ENCODE assay signal across 19 cellular contexts in genomic region chr12:131494141-131494733, GRCh38.
DNase-seq lines count a peak whose midpoint lies in the region; ATAC-seq and TF ChIP-seq lines count a peak whose summit lies in the region.
"Had no signal": no experiment of that assay in that cellular context is flagged by ENCODE, and none has a peak within 500 bp of the region (broad histone marks: within the 10 kb centered on the region; RNA-seq: fewer than 3 reads in every experiment).

No MANE protein-coding gene starts in this region.

- H3K36me3 Mint-ChIP-seq in activated CD8-positive, alpha-beta memory T cell treated with anti-CD3 and anti-CD28 coated beads, Interleukin-2, amount 10 ng/mL, durations not matched to agents 7 days and 5 days: no peaks in the 10 kb centered on the region
- H3K36me3 Mint-ChIP-seq in H9 (ENCODE audit: insufficient read depth in 1 of 3, low read depth in 3 of 3) (no peaks in the 10 kb centered on the region), osteocyte (ENCODE audit: unreplicated experiment) (no peaks in the 10 kb centered on the region)
- H3K36me3 Mint-ChIP-seq: CD14-positive monocyte; CD8-positive, alpha-beta T cell had no signal

- CTCF ChIA-PET in activated CD8-positive, alpha-beta memory T cell treated with anti-CD3 and anti-CD28 coated beads, Interleukin-2, amount 10 ng/mL, durations not matched to agents 7 days and 5 days (lab: Charles Lee): no interaction called here

- no peak for ATAC-seq in activated CD8-positive, alpha-beta memory T cell treated with anti-CD3 and anti-CD28 coated beads, Interleukin-2, amount 10 ng/mL, durations not matched to agents 7 days and 5 days
- no peak for ATAC-seq in left lobe of liver
- ATAC-seq in omental fat pad (ENCODE audit: low FRiP score): no peak
- no peak for ATAC-seq in lower lobe of right lung
- ATAC-seq: CD8-positive, alpha-beta T cell; HepG2 had no signal

- no peak overlapping the region for H3T11ph ChIP-seq in H9 (ENCODE audit: low read length)

- H3K36me3 ChIP-seq in thyroid gland: no peaks in the 10 kb centered on the region
- no peaks in the 10 kb centered on the region for H3K36me3 ChIP-seq in lower lobe of right lung

- TF ChIP-seq CTCF in H9 (conservative IDR thresholded peaks at IDR 0.05) (no peak), osteocyte (IDR thresholded peaks at IDR 0.05) (no peak), omental fat pad (IDR thresholded peaks at IDR 0.05) (no peak), thyroid gland (IDR thresholded peaks at IDR 0.05) (no peak), lower lobe of right lung (IDR thresholded peaks at IDR 0.05) (no peak)

- H3K27me3 ChIP-seq in H9 (ENCODE audit: insufficient read depth, low read length) (no peaks in the 10 kb centered on the region; the same call in 1 of the 2 replicates), thyroid gland (no peaks in the 10 kb centered on the region), lower lobe of right lung (ENCODE audit: low read depth) (no peaks in the 10 kb centered on the region)

- no peak overlapping the region for H3K4ac ChIP-seq in H9 (ENCODE audit: low read depth, low read length)

- no peak overlapping the region for H3K4me2 ChIP-seq in H9 (ENCODE audit: insufficient read depth, insufficient read length, low read length)

- peaks cover 8% of the 10 kb centered on the region for H3K27me3 Mint-ChIP-seq in activated CD8-positive, alpha-beta memory T cell treated with anti-CD3 and anti-CD28 coated beads, Interleukin-2, amount 10 ng/mL, durations not matched to agents 7 days and 5 days
- H3K27me3 Mint-ChIP-seq in H9 (ENCODE audit: low read depth): peaks cover 18% of the 10 kb centered on the region
- H3K27me3 Mint-ChIP-seq in osteocyte (ENCODE audit: unreplicated experiment): no peaks in the 10 kb centered on the region

- WGBS in H9 (ENCODE audit: extremely low coverage, insufficient read length, low lambda C conversion rate): no CpG with 5 or more reads among the region's 35 CpGs
- 94% methylated on average over 32 of the region's 35 CpGs for WGBS in thyroid gland, 2 donors

- intact Hi-C loops in thyroid gland (cut with DNase I) (no loop called here), lower lobe of right lung (cut with DNase I) (no loop called here)

- H4K91ac ChIP-seq in H9 (ENCODE audit: insufficient read length, low read depth, low read length): no peak overlapping the region

- H3K9me3 ChIP-seq in H9 (ENCODE audit: control insufficient read depth, low read depth, low read length): no peaks in the 10 kb centered on the region
- H3K9me3 ChIP-seq in thyroid gland: no peaks in the 10 kb centered on the region
- no peaks in the 10 kb centered on the region for H3K9me3 ChIP-seq in lower lobe of right lung

- H2BK20ac ChIP-seq in H9 (ENCODE audit: low read depth, low read length, poor library complexity, severe bottlenecking): no peak overlapping the region

- TF ChIP-seq POLR2A in thyroid gland (IDR thresholded peaks at IDR 0.05): no peak

- H3K4me1 ChIP-seq in H9 (ENCODE audit: insufficient read depth, low read length) (no peaks in the 10 kb centered on the region), thyroid gland (no peaks in the 10 kb centered on the region), lower lobe of right lung (no peaks in the 10 kb centered on the region)

- no peak overlapping the region for H3K23ac ChIP-seq in H9 (ENCODE audit: insufficient read length, low read depth, low read length)

- H3K9ac ChIP-seq in H9 (ENCODE audit: extremely low read depth, insufficient read length, low read length): no peak overlapping the region

- H2BK12ac ChIP-seq in H9 (ENCODE audit: insufficient read length, low read depth, low read length): no peak overlapping the region

- H3K79me1 ChIP-seq in H9 (ENCODE audit: insufficient read depth, low read depth, low read length, poor library complexity, severe bottlenecking): no peaks in the 10 kb centered on the region

- no peak overlapping the region for H4K8ac ChIP-seq in H9 (replicated peaks; ENCODE audit: insufficient read length, low read depth, low read length)

- H3K27ac ChIP-seq in H9 (ENCODE audit: insufficient read length, low read depth, low read length) (no peak overlapping the region), thyroid gland (no peak overlapping the region), lower lobe of right lung (no peak overlapping the region)
- H3K27ac ChIP-seq: 22Rv1 had no signal

- no peaks in the 10 kb centered on the region for H3K79me2 ChIP-seq in H9 (ENCODE audit: insufficient read depth, low read length)

- no peaks in the 10 kb centered on the region for H3K23me2 ChIP-seq in H9 (ENCODE audit: insufficient read length, low read depth, low read length, poor library complexity, severe bottlenecking)

- no peak overlapping the region for H3K14ac ChIP-seq in H9 (ENCODE audit: insufficient read depth, low read length)

- H2BK15ac ChIP-seq in H9 (ENCODE audit: low read depth, low read length): no peak overlapping the region

- H3K4me3 ChIP-seq in thyroid gland (replicated peaks in 1 of 3): no peak overlapping the region
- no peak overlapping the region for H3K4me3 ChIP-seq in lower lobe of right lung

- H2BK120ac ChIP-seq in H9 (ENCODE audit: low read depth, low read length, poor library complexity, severe bottlenecking): no peak overlapping the region

- H4K5ac ChIP-seq in H9 (ENCODE audit: insufficient read length, low read depth, low read length): no peak overlapping the region

- no peak overlapping the region for H3K4me3 Mint-ChIP-seq in activated CD8-positive, alpha-beta memory T cell treated with anti-CD3 and anti-CD28 coated beads, Interleukin-2, amount 10 ng/mL, durations not matched to agents 7 days and 5 days
- no peak overlapping the region for H3K4me3 Mint-ChIP-seq in H9
- H3K4me3 Mint-ChIP-seq in osteocyte (ENCODE audit: unreplicated experiment): no peak overlapping the region
- H3K4me3 Mint-ChIP-seq: CD14-positive monocyte; CD8-positive, alpha-beta T cell; HFFc6 had no signal

- H2AFZ ChIP-seq in H9 (ENCODE audit: low read length): no peak overlapping the region

- DNase-seq in activated CD8-positive, alpha-beta memory T cell treated with anti-CD3 and anti-CD28 coated beads, Interleukin-2, amount 10 ng/mL, durations not matched to agents 7 days and 5 days: peak; percentile 28
- DNase-seq in activated CD8-positive, alpha-beta memory T cell treated with anti-CD3 and anti-CD28 coated beads for 24 hours: no peak
- DNase-seq in H9: peak; percentile 21
- peak; percentile 23 for DNase-seq in left lobe of liver (ENCODE audit: low spot score)
- DNase-seq in osteocyte (ENCODE audit: extremely low spot score, unreplicated experiment): peak; percentile 83
- no peak for DNase-seq in omental fat pad (ENCODE audit: low spot score)
- DNase-seq in thyroid gland: no peak
- no peak for DNase-seq in lower lobe of right lung
- DNase-seq: COR-L47, DMS153, DMS79 treated with DMSO at 0.1 percent for 48 hours, EL, GOT3, HCEC 1CT, HFFc6 had no signal

- H4K20me1 ChIP-seq in H9 (ENCODE audit: control insufficient read depth, insufficient read depth, insufficient read length): no peaks in the 10 kb centered on the region

- no peak overlapping the region for H3K56ac ChIP-seq in H9 (ENCODE audit: insufficient read length, low read depth, low read length)

- no peak overlapping the region for H3K18ac ChIP-seq in H9 (ENCODE audit: insufficient read length, low read depth, low read length)

- no peak overlapping the region for H2BK5ac ChIP-seq in H9 (ENCODE audit: insufficient read length, low read length)

- peaks cover 1% of the 10 kb centered on the region for H3K4me1 Mint-ChIP-seq in activated CD8-positive, alpha-beta memory T cell treated with anti-CD3 and anti-CD28 coated beads, Interleukin-2, amount 10 ng/mL, durations not matched to agents 7 days and 5 days
- no peaks in the 10 kb centered on the region for H3K4me1 Mint-ChIP-seq in H9
- H3K4me1 Mint-ChIP-seq in osteocyte (ENCODE audit: unreplicated experiment): no peaks in the 10 kb centered on the region
- H3K4me1 Mint-ChIP-seq: CD14-positive monocyte had no signal

- H2AK5ac ChIP-seq in H9 (ENCODE audit: insufficient read length, low read length): no peak overlapping the region

- no peak overlapping the region for H3K27ac Mint-ChIP-seq in activated CD8-positive, alpha-beta memory T cell treated with anti-CD3 and anti-CD28 coated beads, Interleukin-2, amount 10 ng/mL, durations not matched to agents 7 days and 5 days
- no peak overlapping the region for H3K27ac Mint-ChIP-seq in H9
- H3K27ac Mint-ChIP-seq in osteocyte (ENCODE audit: unreplicated experiment): no peak overlapping the region
- H3K27ac Mint-ChIP-seq: CD14-positive monocyte; CD8-positive, alpha-beta T cell; HFFc6 had no signal

- H3K9me3 Mint-ChIP-seq in activated CD8-positive, alpha-beta memory T cell treated with anti-CD3 and anti-CD28 coated beads, Interleukin-2, amount 10 ng/mL, durations not matched to agents 7 days and 5 days (ENCODE audit: low read depth): no peaks in the 10 kb centered on the region
- H3K9me3 Mint-ChIP-seq in H9 (no peaks in the 10 kb centered on the region), osteocyte (ENCODE audit: unreplicated experiment) (no peaks in the 10 kb centered on the region)
- H3K9me3 Mint-ChIP-seq: CD14-positive monocyte; CD8-positive, alpha-beta T cell had no signal

Comparison
In these comparisons a context has a peak if more than half of its experiments do, and no peak if none do; other contexts are left out.
1. DNase-seq: peak in activated CD8-positive, alpha-beta memory T cell treated with anti-CD3 and anti-CD28 coated beads, Interleukin-2, amount 10 ng/mL, durations not matched to agents 7 days and 5 days (single experiment), H9 (single experiment), left lobe of liver (single experiment) and osteocyte (single experiment); none in activated CD8-positive, alpha-beta memory T cell treated with anti-CD3 and anti-CD28 coated beads for 24 hours (single experiment), omental fat pad (single experiment), thyroid gland (0 of 2) and lower lobe of right lung (single experiment).